ENCODE assay signal across 17 cellular contexts in genomic region chr1:202694354-202694753, GRCh38. TPM values are rescaled to one million over a fixed set of nuclear protein-coding genes. Genes with fewer than 3 reads are reported as not detected.
"Had no signal": no experiment of that assay in that cellular context is flagged by ENCODE, and none has a peak within 500 bp of the region (broad histone marks: within the 10 kb centered on the region; RNA-seq: fewer than 3 reads in every experiment).

No MANE protein-coding gene starts in this region.

- H3K4me3 ChIP-seq: breast epithelium, mucosa of descending colon, smooth muscle cell, transverse colon had no signal

- H3K36me3 ChIP-seq: breast epithelium, neutrophil, transverse colon had no signal

- DNase-seq: activated CD4-positive, alpha-beta T cell treated with anti-CD3 and anti-CD28 coated beads for 36 hours; activated CD8-positive, alpha-beta memory T cell treated with anti-CD3 and anti-CD28 coated beads, Interleukin-2, amount 50 U/mL, for 4 hours; activated CD8-positive, alpha-beta T cell treated with anti-CD3 and anti-CD28 coated beads for 36 hours; activated gamma-delta T cell treated with Interleukin-2 at 50 U/mL for 16 hours; activated naive CD8-positive, alpha-beta T cell treated with anti-CD3 and anti-CD28 coated beads, Interleukin-2, amount 10 ng/mL, durations not matched to agents 7 days and 5 days; activated T-cell treated with anti-CD3 and anti-CD28 coated beads, Interleukin-2, amount 50 U/mL, for 72 hours; anterior cingulate cortex; foreskin keratinocyte; mammary epithelial cell; mucosa of descending colon; naive thymus-derived CD8-positive, alpha-beta T cell; substantia nigra; transverse colon; WERI-Rb-1 had no signal

- H3K4me2 ChIP-seq: smooth muscle cell had no signal

- H3K9me3 ChIP-seq: breast epithelium, mucosa of descending colon, neutrophil, transverse colon had no signal

- H3K4me1 ChIP-seq: breast epithelium, foreskin keratinocyte, transverse colon had no signal

- H3K27ac ChIP-seq: breast epithelium, foreskin keratinocyte, neutrophil, transverse colon, WERI-Rb-1 had no signal

RNA-seq across cellular contexts. Expression of gene SYT2, which starts 15.9 kb away (rescaled TPM):
- polyA plus RNA-seq: smooth muscle cell had no signal
